In the genomic region with DNA sequence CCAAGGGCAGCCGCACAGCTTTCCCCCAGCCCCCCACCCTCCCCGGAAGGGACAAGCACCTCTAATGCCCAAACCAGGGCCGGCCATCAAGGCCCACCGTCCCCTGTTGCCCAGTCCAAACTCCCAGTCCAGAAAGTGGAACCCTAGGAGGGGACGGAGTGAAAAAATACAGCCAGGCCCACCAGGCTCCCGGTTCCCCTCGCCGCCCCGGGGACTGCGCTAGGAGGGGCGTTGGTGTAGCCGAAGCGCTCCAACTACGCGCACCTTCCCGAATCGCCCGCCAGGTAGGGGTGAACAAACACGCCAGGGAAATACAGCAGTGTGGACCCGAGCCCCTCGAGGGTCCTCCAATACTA, we compare ENCODE assay signal across 8 cellular contexts. TPM values are rescaled to one million over a fixed set of nuclear protein-coding genes. Genes with fewer than 3 reads are reported as not detected.
DNase-seq lines count a peak whose midpoint lies in the region; ATAC-seq and TF ChIP-seq lines count a peak whose summit lies in the region.

No MANE protein-coding gene starts in this region.

- no peak for TF ChIP-seq POLR2A in upper lobe of left lung (IDR thresholded peaks at IDR 0.05)

- no peaks in the 10 kb centered on the region for H3K36me3 Mint-ChIP-seq in activated naive CD4-positive, alpha-beta T cell treated with anti-CD3 and anti-CD28 coated beads, Interleukin-2, amount 10 ng/mL, durations not matched to agents 7 days and 5 days

- intact Hi-C loops in ascending aorta (cut with DNase I), result loop anchor here (5.0 kb wide), 1 partner anchor 290 kb away; a partner anchor contains a TSS

- ATAC-seq in lung (ENCODE audit: insufficient read depth, low FRiP score) (no peak), upper lobe of left lung (ENCODE audit: low FRiP score in 2 of 2) (no peak)

- H3K9me3 ChIP-seq in ascending aorta, result no peaks in the 10 kb centered on the region
- no peaks in the 10 kb centered on the region for H3K9me3 ChIP-seq in lung (ENCODE audit: control insufficient read depth in 2 of 2, insufficient read depth in 1 of 2, low read length in 1 of 2)
- no peaks in the 10 kb centered on the region for H3K9me3 ChIP-seq in upper lobe of left lung

- peak overlapping the region; percentile 59 to 92 for H3K4me3 ChIP-seq in ascending aorta
- H3K4me3 ChIP-seq in lung, result peak overlapping the region; percentile 56
- peak overlapping the region; percentile 70 to 98 (median 80) for H3K4me3 ChIP-seq in upper lobe of left lung

- H3K4me3 Mint-ChIP-seq in activated naive CD4-positive, alpha-beta T cell treated with anti-CD3 and anti-CD28 coated beads, Interleukin-2, amount 10 ng/mL, durations not matched to agents 7 days and 5 days, result peak overlapping the region; percentile 92

- H3K36me3 ChIP-seq in ascending aorta (no peaks in the 10 kb centered on the region), lung (ENCODE audit: control insufficient read depth in 2 of 2, insufficient read depth in 2 of 2, low read length in 2 of 2) (no peaks in the 10 kb centered on the region), upper lobe of left lung (no peaks in the 10 kb centered on the region)

- CTCF ChIA-PET in activated naive CD4-positive, alpha-beta T cell treated with anti-CD3 and anti-CD28 coated beads, Interleukin-2, amount 10 ng/mL, durations not matched to agents 7 days and 5 days (lab: Charles Lee), result no interaction called here

- no peak for TF ChIP-seq EP300 in upper lobe of left lung (IDR thresholded peaks at IDR 0.05)

- no peaks in the 10 kb centered on the region for H3K9me3 Mint-ChIP-seq in activated naive CD4-positive, alpha-beta T cell treated with anti-CD3 and anti-CD28 coated beads, Interleukin-2, amount 10 ng/mL, durations not matched to agents 7 days and 5 days

- no peaks in the 10 kb centered on the region for H3K27me3 ChIP-seq in ascending aorta
- no peaks in the 10 kb centered on the region for H3K27me3 ChIP-seq in lung (ENCODE audit: control insufficient read depth, insufficient read depth)
- H3K27me3 ChIP-seq in upper lobe of left lung, result no peaks in the 10 kb centered on the region

- peak overlapping the region; percentile 94 for H3K27ac Mint-ChIP-seq in activated naive CD4-positive, alpha-beta T cell treated with anti-CD3 and anti-CD28 coated beads, Interleukin-2, amount 10 ng/mL, durations not matched to agents 7 days and 5 days

- H3K27me3 Mint-ChIP-seq in activated naive CD4-positive, alpha-beta T cell treated with anti-CD3 and anti-CD28 coated beads, Interleukin-2, amount 10 ng/mL, durations not matched to agents 7 days and 5 days, result no peaks in the 10 kb centered on the region

- 4 to 9% methylated on average over 21 of the region's 21 CpGs for WGBS in lung, 2 donors
- WGBS in upper lobe of left lung, 2 donors, result 7 to 16% methylated on average over 2 to 21 of the region's 21 CpGs

- H3K27ac ChIP-seq in ascending aorta (no peak overlapping the region), lung (ENCODE audit: low read depth in 1 of 2, low read length in 1 of 2) (no peak overlapping the region), upper lobe of left lung (peak overlapping the region; percentile 36 to 95 (median 47))

- peaks cover 44% of the 10 kb centered on the region for H3K4me1 Mint-ChIP-seq in activated naive CD4-positive, alpha-beta T cell treated with anti-CD3 and anti-CD28 coated beads, Interleukin-2, amount 10 ng/mL, durations not matched to agents 7 days and 5 days

- TF ChIP-seq CTCF in ascending aorta (IDR thresholded peaks at IDR 0.05) (no peak), lung (IDR thresholded peaks at IDR 0.05; ENCODE audit: control extremely low read depth, extremely low read depth) (no peak), upper lobe of left lung (IDR thresholded peaks at IDR 0.05) (no peak)

- H3K4me1 ChIP-seq in ascending aorta, result peaks cover 16 to 28% of the 10 kb centered on the region in 2 donors
- peaks cover 8 to 27% of the 10 kb centered on the region in 2 donors for H3K4me1 ChIP-seq in lung (ENCODE audit: control insufficient read depth in 2 of 2, insufficient read depth in 2 of 2, low read length in 2 of 2)
- peaks cover 47 to 66% (median 61%) of the 10 kb centered on the region in 4 donors for H3K4me1 ChIP-seq in upper lobe of left lung

- DNase-seq in activated naive CD4-positive, alpha-beta T cell treated with anti-CD3 and anti-CD28 coated beads, Interleukin-2, amount 10 ng/mL, durations not matched to agents 7 days and 5 days, result no peak
- DNase-seq in activated naive CD4-positive, alpha-beta T cell treated with Interleukin-2 at 50 U/mL for 16 hours, result no peak
- DNase-seq in ascending aorta (ENCODE audit: low spot score in 2 of 2), result no peak
- no peak for DNase-seq in lung (ENCODE audit: low spot score)
- peak in 1 of 2 donors; percentile 79 for DNase-seq in upper lobe of left lung
- no peak for DNase-seq in stimulated activated CD4-positive, alpha-beta T cell treated with anti-CD3 and anti-CD28 coated beads, Interleukin-15, amount 100 ng/mL, for 24 hours
- DNase-seq in activated CD4-positive, alpha-beta T cell treated with anti-CD3 and anti-CD28 coated beads, Interleukin-2, amount 50 U/mL, for 48 hours, result no peak
- DNase-seq in NOMO-1 (lab: John Stamatoyannopoulos, UW; ENCODE audit: unreplicated experiment in 2 of 2), result no peak

RNA-seq across cellular contexts. Expression of a gene that starts 1.3 kb away (rescaled TPM):
- total RNA-seq in ascending aorta (15.2 TPM), lung (10 to 100 TPM in 1 of 2 donors, 1 to 10 TPM in 1; 3.3 to 25.6 TPM), upper lobe of left lung (10 to 100 TPM in 4 of 6 donors, 1 to 10 TPM in 2; 6.9 to 39.9 (median 16.4) TPM)
- 10 to 100 TPM; 13.8 to 17.8 TPM for polyA plus RNA-seq in lung

RNA-seq across cellular contexts. Expression of a gene that starts 13.8 kb away (rescaled TPM):
- 45.1 TPM for total RNA-seq in ascending aorta
- 10 to 100 TPM; 15.6 to 40.3 TPM for total RNA-seq in lung
- polyA plus RNA-seq in lung, result 10 to 100 TPM; 22.3 to 32.0 TPM
- 100 to 1,000 TPM in 1 of 6 donors, 10 to 100 TPM in 5; 17.0 to 106 (median 38.8) TPM for total RNA-seq in upper lobe of left lung

RNA-seq across cellular contexts. Expression of a gene that starts 23.2 kb away (rescaled TPM):
- 278 TPM for total RNA-seq in ascending aorta
- total RNA-seq in lung, result 10 to 100 TPM; 68.8 to 84.9 TPM
- 100 to 1,000 TPM in 1 of 2 donors, 10 to 100 TPM in 1; 97.0 to 110 TPM for polyA plus RNA-seq in lung
- total RNA-seq in upper lobe of left lung, result 100 to 1,000 TPM in 4 of 6 donors, 10 to 100 TPM in 2; 63.4 to 143 (median 108) TPM

RNA-seq across cellular contexts. Expression of a gene that starts 43.2 kb away (rescaled TPM):
- total RNA-seq in ascending aorta (18.4 TPM), lung (10 to 100 TPM in 1 of 2 donors, 1 to 10 TPM in 1; 4.0 to 11.9 TPM), upper lobe of left lung (10 to 100 TPM in 4 of 6 donors, 1 to 10 TPM in 2; 6.1 to 25.1 (median 12.0) TPM)
- polyA plus RNA-seq in lung, result 1 to 10 TPM; 6.4 to 7.2 TPM

RNA-seq across cellular contexts. Expression of a gene that starts 43.2 kb away (rescaled TPM):
- 322 TPM for total RNA-seq in ascending aorta
- total RNA-seq in lung, result 10 to 100 TPM; 63.4 to 86.6 TPM
- 10 to 100 TPM; 45.7 to 49.1 TPM for polyA plus RNA-seq in lung
- total RNA-seq in upper lobe of left lung, result 100 to 1,000 TPM in 1 of 6 donors, 10 to 100 TPM in 5; 52.0 to 117 (median 75.3) TPM

Comparison
In these comparisons a context has a peak if more than half of its experiments do, and no peak if none do; other contexts are left out.
1. H3K27ac ChIP-seq: peak in upper lobe of left lung (4 of 4); none in ascending aorta (0 of 2) and lung (0 of 2).
2. Peak in every context shown above with its lines, with median percentiles within 50 percentile points of each other: H3K4me3 ChIP-seq.